Comparison of ENCODE assay signal across 1 cellular context in genomic region chr19:58353717-58354477, GRCh38.
TF ChIP-seq lines count a peak whose summit lies in the region.

No MANE protein-coding gene starts in this region.

TF ChIP-seq in liver, 16 proteins besides CTCF, POLR2A, EP300 and RAD21 (continued from another document):
- TF ChIP-seq FOXA1 (IDR thresholded peaks at IDR 0.05) = no peak
- peak; percentile 3 to 35 for TF ChIP-seq RXRA (IDR thresholded peaks at IDR 0.05)
